24 cellular contexts compared by ENCODE assay signal in the genomic region with DNA sequence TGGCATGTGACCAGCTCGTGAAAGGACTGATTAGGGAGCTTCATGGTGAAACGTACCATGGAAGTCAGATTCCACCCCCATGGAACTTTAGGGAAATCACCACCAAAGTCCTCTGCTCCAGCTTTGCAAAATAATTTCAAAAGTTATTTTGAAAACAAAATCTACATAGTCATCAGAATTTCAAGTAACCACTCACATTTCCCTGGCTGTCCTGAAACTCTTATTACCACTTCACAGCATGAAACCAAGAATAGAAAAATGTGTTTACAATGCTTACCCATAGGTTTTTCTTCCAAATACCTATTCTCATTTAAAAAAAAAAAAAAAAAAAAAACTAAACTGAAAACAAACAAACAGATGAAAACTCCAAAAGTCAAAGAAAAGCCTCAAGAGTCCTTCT.
"Had no signal": no experiment of that assay in that cellular context is flagged by ENCODE, and none has a peak within 500 bp of the region (broad histone marks: within the 10 kb centered on the region; RNA-seq: fewer than 3 reads in every experiment).

No MANE protein-coding gene starts in this region.

- H3K4me3 ChIP-seq: MG63, SJCRH30 had no signal

- ATAC-seq: Panc1, PC-3, Right ventricle myocardium inferior, SK-N-SH treated with all-trans-retinoic acid at 6 μM for 48 hours, T-helper 17 cell had no signal

- H3K27me3 ChIP-seq: MG63, SJCRH30 had no signal

- H3K9me3 ChIP-seq: MG63, SJCRH30 had no signal

- DNase-seq: MG63; NCI-H1048; NCI-H1105; NCI-H1417; NCI-H1436 treated with DMSO at 0.1 percent for 48 hours; NCI-H1694; NCI-H187 treated with DMSO at 0.1 percent for 48 hours; NCI-H2029 treated with DMSO at 0.1 percent for 48 hours; NCI-H2227 treated with DMSO at 0.1 percent for 48 hours; NCI-H446; NCI-H510A; NCI-H524 treated with DMSO at 0.1 percent for 48 hours; NCI-H69; NCI-H774; NK-92 treated with Interleukin-12 subunit alpha and Interleukin-12 subunit beta, amount 100 ng/mL, for 24 hours; PC-3; SHP77 treated with DMSO at 0.1 percent for 48 hours; SJCRH30; T-helper 1 cell; T-helper 17 cell had no signal

- H3K27ac ChIP-seq: HL-60, SJCRH30 had no signal

- H3K4me1 ChIP-seq: SJCRH30 had no signal

- H3K36me3 ChIP-seq: MG63, SJCRH30 had no signal
